Comparison of ENCODE assay signal across 15 cellular contexts in genomic region chr19:53981408-53981998, GRCh38. TPM values are rescaled to one million over a fixed set of nuclear protein-coding genes. Genes with fewer than 3 reads are reported as not detected.
A peak's percentile ranks its signal among the peaks of the same experiment; 100 is the strongest.
DNase-seq lines count a peak whose midpoint lies in the region; FAIRE-seq and TF ChIP-seq lines count a peak whose summit lies in the region.
"Had no signal": no experiment of that assay in that cellular context is flagged by ENCODE, and none has a peak within 500 bp of the region (broad histone marks: within the 10 kb centered on the region; RNA-seq: fewer than 3 reads in every experiment).

No MANE protein-coding gene starts in this region.

- H2AFZ ChIP-seq in PC-9: no peak overlapping the region
- H2AFZ ChIP-seq in endothelial cell of umbilical vein (ENCODE audit: low read depth, low read length): no peak overlapping the region
- no peak overlapping the region for H2AFZ ChIP-seq in osteoblast (ENCODE audit: low read length)

- no peaks in the 10 kb centered on the region for H3K9me2 ChIP-seq in PC-9 (ENCODE audit: insufficient read depth)

- H3K4me2 ChIP-seq in PC-9: peak overlapping the region; percentile 72
- peak overlapping the region; percentile 88 for H3K4me2 ChIP-seq in endothelial cell of umbilical vein (ENCODE audit: insufficient read depth, low read length)
- H3K4me2 ChIP-seq in osteoblast (ENCODE audit: insufficient read depth, low read length): no peak overlapping the region

- no peaks in the 10 kb centered on the region for H3K36me3 ChIP-seq in CD8-positive, alpha-beta memory T cell (ENCODE audit: insufficient read depth, low read length)
- H3K36me3 ChIP-seq in PC-9 (ENCODE audit: low read depth): no peaks in the 10 kb centered on the region
- H3K36me3 ChIP-seq in endothelial cell of umbilical vein (ENCODE audit: control insufficient read depth in 2 of 2, extremely low read depth in 1 of 2, insufficient read depth in 2 of 2, low read length in 2 of 2): no peaks in the 10 kb centered on the region
- no peaks in the 10 kb centered on the region for H3K36me3 ChIP-seq in osteoblast (ENCODE audit: insufficient read depth, low read length)

- peaks cover 21 to 32% (median 27%) of the 10 kb centered on the region in 3 donors for H3K4me1 Mint-ChIP-seq in CD8-positive, alpha-beta memory T cell

- no peak overlapping the region for H3K27ac Mint-ChIP-seq in CD8-positive, alpha-beta memory T cell

- no peak overlapping the region for H3K4me3 ChIP-seq in CD8-positive, alpha-beta memory T cell (ENCODE audit: low read length)
- H3K4me3 ChIP-seq in PC-9 (peak overlapping the region; percentile 42; the same call in 1 of the 2 replicates), endothelial cell of umbilical vein (replicated peaks in 1 of 3; ENCODE audit: insufficient read depth in 1 of 3, low read depth in 1 of 3, low read length in 3 of 3) (peak overlapping the region in 2 of 3 experiments; percentile 43 to 60), osteoblast (ENCODE audit: insufficient read depth, low read length) (no peak overlapping the region)

- POLR2A ChIA-PET in CD8-positive, alpha-beta memory T cell (lab: Charles Lee): no interaction called here
- POLR2A ChIA-PET in PC-9 (lab: Charles Lee; ENCODE audit: unreplicated experiment) (interaction anchor here (1.7 kb wide), 1 partner anchor 114 kb away, joined by 49 read pairs; the partner anchor contains the start of gene MYADM), endothelial cell of umbilical vein (lab: Charles Lee) (interaction anchor here (1.0 to 1.3 kb wide), 2 partner anchors 10 to 113 kb away, joined by 3 to 5 read pairs; partner anchors contain the start of gene CACNG6), HEK293T (lab: Yijun Ruan, JAX) (interaction anchor here (1.8 to 2.0 kb wide), 2 partner anchors 11 to 42 kb away, joined by 18 to 21 read pairs; partner anchors contain the start of gene CACNG6)

- H3K27ac ChIP-seq in CD8-positive, alpha-beta memory T cell (ENCODE audit: low read depth, low read length): no peak overlapping the region
- H3K27ac ChIP-seq in PC-9 (peak overlapping the region; percentile 60), endothelial cell of umbilical vein (ENCODE audit: insufficient read depth, low read depth, low read length) (peak overlapping the region; percentile 73), osteoblast (ENCODE audit: low read depth, low read length) (no peak overlapping the region)

- peaks cover 0 to 11% (median 0%) of the 10 kb centered on the region in 3 donors for H3K36me3 Mint-ChIP-seq in CD8-positive, alpha-beta memory T cell

- peaks cover 43 to 46% of the 10 kb centered on the region in 2 donors for H3K27me3 Mint-ChIP-seq in CD8-positive, alpha-beta memory T cell

- H4K20me1 ChIP-seq in PC-9 (ENCODE audit: insufficient read depth) (no peaks in the 10 kb centered on the region), endothelial cell of umbilical vein (replicated peaks; ENCODE audit: control insufficient read depth, extremely low read depth, insufficient read depth, low read length) (no peaks in the 10 kb centered on the region), osteoblast (ENCODE audit: insufficient read depth, low read length) (no peaks in the 10 kb centered on the region)

- H3K27me3 ChIP-seq in CD8-positive, alpha-beta memory T cell (ENCODE audit: insufficient read depth, low read length, poor library complexity, severe bottlenecking): peaks cover 33% of the 10 kb centered on the region
- H3K27me3 ChIP-seq in PC-9 (ENCODE audit: insufficient read depth, low read depth): no peaks in the 10 kb centered on the region
- no peaks in the 10 kb centered on the region for H3K27me3 ChIP-seq in endothelial cell of umbilical vein (ENCODE audit: control insufficient read depth in 2 of 2, insufficient read depth in 2 of 2, low read length in 2 of 2)
- H3K27me3 ChIP-seq in osteoblast (ENCODE audit: insufficient read depth, low read length): peaks cover 43% of the 10 kb centered on the region

- H3K4me1 ChIP-seq in CD8-positive, alpha-beta memory T cell (ENCODE audit: insufficient read depth, low read length): peaks cover 8% of the 10 kb centered on the region
- H3K4me1 ChIP-seq in PC-9 (replicated peaks; ENCODE audit: insufficient read depth): peaks cover 6% of the 10 kb centered on the region; the same call in 1 of the 2 replicates
- peaks cover 19% of the 10 kb centered on the region for H3K4me1 ChIP-seq in endothelial cell of umbilical vein (ENCODE audit: control insufficient read depth, extremely low read depth, insufficient read depth, low read length)
- H3K4me1 ChIP-seq in osteoblast (ENCODE audit: insufficient read depth, low read length): peaks cover 4% of the 10 kb centered on the region
- H3K4me1 ChIP-seq: Caco-2 had no signal

- intact Hi-C loops in PC-9 (cut with micrococcal nuclease; ENCODE audit: unreplicated experiment): loop anchor here (2.0 kb wide), 2 partner anchors 39 to 155 kb away; partner anchors contain the start of gene CNOT3
- intact Hi-C loops in endothelial cell of umbilical vein (cut with micrococcal nuclease): loop anchor here (5.0 kb wide), 1 partner anchor 136 kb away; the partner anchor contains the start of genes PRPF31 and TFPT

- peaks cover 0 to 16% (median 13%) of the 10 kb centered on the region in 5 donors for H3K9me3 Mint-ChIP-seq in CD8-positive, alpha-beta memory T cell

- no peaks in the 10 kb centered on the region for H3K9me1 ChIP-seq in endothelial cell of umbilical vein (replicated peaks; ENCODE audit: control insufficient read depth, extremely low read depth, insufficient read depth, low read length)

- H3K4me3 Mint-ChIP-seq in CD8-positive, alpha-beta memory T cell: peak overlapping the region in 4 of 7 donors; percentile 36 to 73 (median 46)

- BruUV-seq in PC-9 (replicated peaks; lab: Mats Ljungman, UMichigan) (no TSS peak), endothelial cell of umbilical vein (replicated peaks; lab: Mats Ljungman, UMichigan) (no TSS peak)

- no peaks in the 10 kb centered on the region for H3K9me3 ChIP-seq in CD8-positive, alpha-beta memory T cell (ENCODE audit: low read length)
- H3K9me3 ChIP-seq in PC-9 (ENCODE audit: insufficient read depth, low read depth) (no peaks in the 10 kb centered on the region), endothelial cell of umbilical vein (replicated peaks; ENCODE audit: control insufficient read depth, insufficient read depth, low read length) (no peaks in the 10 kb centered on the region), osteoblast (ENCODE audit: low read depth, low read length) (no peaks in the 10 kb centered on the region)
- H3K9me3 ChIP-seq: Caco-2 had no signal

- dilution Hi-C loops in endothelial cell of umbilical vein (cut with MboI; ENCODE audit: extremely low pct_ligation_motif_present, low sequenced_read_pairs): no loop called here

- CTCF ChIA-PET in CD8-positive, alpha-beta memory T cell (lab: Charles Lee): no interaction called here
- CTCF ChIA-PET in PC-9 (lab: Charles Lee): interaction anchor here (0.6 to 1.6 kb wide), 2 partner anchors 43 to 189 kb away, joined by 5 to 6 read pairs; no protein-coding TSS in a partner anchor
- CTCF ChIA-PET in endothelial cell of umbilical vein (lab: Charles Lee): interaction anchor here (0.8 to 2.8 kb wide), 11 partner anchors 21 to 189 kb away, joined by 3 to 33 read pairs (median 6); partner anchors contain the start of gene MYADM
- CTCF ChIA-PET in HEK293T (lab: Yijun Ruan, JAX): interaction anchor here (0.6 to 1.2 kb wide), 2 partner anchors 26 to 42 kb away, joined by 3 to 8 read pairs; no protein-coding TSS in a partner anchor

- DNase-seq in CD8-positive, alpha-beta memory T cell: no peak
- DNase-seq in PC-9: no peak
- DNase-seq in endothelial cell of umbilical vein (ENCODE audit: low read depth, low spot score): no peak
- peak; percentile 86 for DNase-seq in osteoblast (ENCODE audit: insufficient read length, low spot score, missing footprints)
- no peak for DNase-seq in stimulated activated naive CD4-positive, alpha-beta T cell (lab: John Stamatoyannopoulos, UW)
- no peak for DNase-seq in occipital lobe (lab: John Stamatoyannopoulos, UW)
- DNase-seq in HEK293T (ENCODE audit: extremely low spot score): no peak
- no peak for DNase-seq in activated gamma-delta T cell treated with Interleukin-2 at 50 U/mL for 16 hours
- DNase-seq: activated effector memory CD4-positive, alpha-beta T cell treated with Interleukin-2 at 50 U/mL for 16 hours; Caco-2; central memory CD4-positive, alpha-beta T cell; kidney; NCI-H524; SIG-M5; stimulated activated CD4-positive, alpha-beta T cell treated with anti-CD3 and anti-CD28 coated beads, Interleukin-15, amount 100 ng/mL, for 24 hours had no signal

- peaks cover 27% of the 10 kb centered on the region for H3F3A ChIP-seq in PC-9 (ENCODE audit: insufficient read depth, low read depth)

- no peak for TF ChIP-seq POLR2A in endothelial cell of umbilical vein (IDR thresholded peaks at IDR 0.05; ENCODE audit: low read depth, low read length)

- TF ChIP-seq CTCF in PC-9 (conservative IDR thresholded peaks at IDR 0.05) (no peak), endothelial cell of umbilical vein (IDR thresholded peaks at IDR 0.05; ENCODE audit: extremely low read depth in 1 of 2, insufficient read depth in 1 of 2, low read depth in 1 of 2, low read length in 2 of 2) (no peak), osteoblast (IDR thresholded peaks at IDR 0.05; ENCODE audit: extremely low read depth, low read depth, low read length) (no peak)

- peak overlapping the region; percentile 53 for H3K9ac ChIP-seq in endothelial cell of umbilical vein (replicated peaks; ENCODE audit: extremely low read depth, insufficient read depth, low read length)

- peak; percentile 46 for FAIRE-seq in endothelial cell of umbilical vein (lab: Jason Lieb, UNC)
- FAIRE-seq: kidney had no signal

- no peaks in the 10 kb centered on the region for H3K79me2 ChIP-seq in PC-9 (ENCODE audit: low read depth)
- peaks cover 11% of the 10 kb centered on the region for H3K79me2 ChIP-seq in endothelial cell of umbilical vein (ENCODE audit: control insufficient read depth, insufficient read depth, low read length)
- H3K79me2 ChIP-seq in osteoblast (ENCODE audit: insufficient read depth, low read length): no peaks in the 10 kb centered on the region

RNA-seq across cellular contexts. Expression of gene CACNG6, which starts 9.9 kb away (rescaled TPM):
- not detected for total RNA-seq in CD8-positive, alpha-beta memory T cell
- not detected for polyA plus RNA-seq in CD8-positive, alpha-beta memory T cell
- total RNA-seq in PC-9 (2021) (11.5 and 18.7 TPM in 2 replicates), endothelial cell of umbilical vein (4.0 and 5.4 TPM in 2 replicates), osteoblast (0.36 TPM in 1 of 2 replicates, not detected in the other), occipital lobe (0.47 TPM)
- polyA plus RNA-seq in endothelial cell of umbilical vein: 3.9 and 5.0 TPM in 2 replicates
- 1.7 and 3.0 TPM in 2 replicates for polyA plus RNA-seq in endothelial cell of umbilical vein (2011; cell fraction: cytosol; rRNA removed)
- 2.0 and 3.8 TPM in 2 replicates for polyA plus RNA-seq in endothelial cell of umbilical vein (2011; cell fraction: nucleus; rRNA removed)
- polyA plus RNA-seq in endothelial cell of umbilical vein (2012): 1.9 and 5.9 TPM in 2 replicates
- polyA minus RNA-seq in endothelial cell of umbilical vein: 1.1 and 1.7 TPM in 2 replicates
- polyA minus RNA-seq in endothelial cell of umbilical vein (2011; cell fraction: cytosol; rRNA and poly(A)+ RNA removed): not detected
- polyA minus RNA-seq in endothelial cell of umbilical vein (2011; cell fraction: nucleus; rRNA and poly(A)+ RNA removed): 0.38 and 1.1 TPM in 2 replicates
- total RNA-seq: kidney had no signal

RNA-seq across cellular contexts. Expression of gene CACNG8, which starts 18.8 kb away (rescaled TPM):
- total RNA-seq in CD8-positive, alpha-beta memory T cell: not detected
- polyA plus RNA-seq in CD8-positive, alpha-beta memory T cell: not detected
- total RNA-seq in PC-9 (2021) (2.9 and 3.8 TPM in 2 replicates), endothelial cell of umbilical vein (1.7 and 3.0 TPM in 2 replicates), osteoblast (not detected in 2 replicates), occipital lobe (4.7 TPM)
- polyA plus RNA-seq in endothelial cell of umbilical vein: 0.11 and 0.18 TPM in 2 replicates
- polyA plus RNA-seq in endothelial cell of umbilical vein (2011; cell fraction: cytosol; rRNA removed): 0.15 and 0.21 TPM in 2 replicates
- polyA plus RNA-seq in endothelial cell of umbilical vein (2011; cell fraction: nucleus; rRNA removed): 1.6 and 1.9 TPM in 2 replicates
- polyA plus RNA-seq in endothelial cell of umbilical vein (2012): 7.0 and 9.1 TPM in 2 replicates
- polyA minus RNA-seq in endothelial cell of umbilical vein: 0.44 and 0.49 TPM in 2 replicates
- polyA minus RNA-seq in endothelial cell of umbilical vein (2011; cell fraction: cytosol; rRNA and poly(A)+ RNA removed): not detected
- 0.63 and 0.96 TPM in 2 replicates for polyA minus RNA-seq in endothelial cell of umbilical vein (2011; cell fraction: nucleus; rRNA and poly(A)+ RNA removed)

Comparison
In these comparisons a context has a peak if more than half of its experiments do, and no peak if none do; other contexts are left out.
1. H3K27ac ChIP-seq: peak in PC-9 (single experiment) and endothelial cell of umbilical vein (single experiment); none in CD8-positive, alpha-beta memory T cell (single experiment) and osteoblast (single experiment).
2. H3K4me3 ChIP-seq: peak in PC-9 (single experiment) and endothelial cell of umbilical vein (2 of 3); none in CD8-positive, alpha-beta memory T cell (single experiment) and osteoblast (single experiment).